In genomic region chr2:197606180-197606579, GRCh38 we compare ENCODE assay signal across 1 cellular context.
TF ChIP-seq lines count a peak whose summit lies in the region.

No MANE protein-coding gene starts in this region.

TF ChIP-seq in GM12878, 131 proteins besides CTCF, POLR2A, EP300 and RAD21 (continued from another document):
- no peak for TF ChIP-seq ZNF592 (IDR thresholded peaks at IDR 0.05)
- no peak for TF ChIP-seq BCLAF1 (IDR thresholded peaks at IDR 0.05)
- peak; percentile 71; the same call in 1 of the 2 replicates for TF ChIP-seq ZNF217 (IDR thresholded peaks at IDR 0.05)
- TF ChIP-seq BMI1 (IDR thresholded peaks at IDR 0.05; ENCODE audit: borderline replicate concordance): peak; percentile 61; the same call in 1 of the 2 replicates
- TF ChIP-seq MEF2B (IDR thresholded peaks at IDR 0.05; ENCODE audit: partially characterized antibody, poor library complexity, severe bottlenecking): peak; percentile 13
- no peak for TF ChIP-seq CREM (IDR thresholded peaks at IDR 0.05; ENCODE audit: low read depth)
- no peak for TF ChIP-seq PAX8 (IDR thresholded peaks at IDR 0.05)
- no peak for TF ChIP-seq REST (IDR thresholded peaks at IDR 0.05; ENCODE audit: low read depth, low read length)
- TF ChIP-seq NFYA (IDR thresholded peaks at IDR 0.05; ENCODE audit: borderline replicate concordance, low read depth, low read length): no peak
- TF ChIP-seq TBL1XR1 (IDR thresholded peaks at IDR 0.05; ENCODE audit: low read depth, low read length): no peak
- TF ChIP-seq HDGF (IDR thresholded peaks at IDR 0.05): no peak
- no peak for TF ChIP-seq HDAC2 (IDR thresholded peaks at IDR 0.05)
- TF ChIP-seq NRF1 (conservative IDR thresholded peaks at IDR 0.05; ENCODE audit: low read depth, low read length): no peak
- TF ChIP-seq IRF3 (IDR thresholded peaks at IDR 0.05): no peak
- peak; percentile 87 for TF ChIP-seq DPF2 (IDR thresholded peaks at IDR 0.05)
- TF ChIP-seq ZNF24 (IDR thresholded peaks at IDR 0.05): peak; percentile 75
TF ChIP-seq in GM12878: peak in this region for 15.
